Comparison of ENCODE assay signal across 1 cellular context in the genomic region with DNA sequence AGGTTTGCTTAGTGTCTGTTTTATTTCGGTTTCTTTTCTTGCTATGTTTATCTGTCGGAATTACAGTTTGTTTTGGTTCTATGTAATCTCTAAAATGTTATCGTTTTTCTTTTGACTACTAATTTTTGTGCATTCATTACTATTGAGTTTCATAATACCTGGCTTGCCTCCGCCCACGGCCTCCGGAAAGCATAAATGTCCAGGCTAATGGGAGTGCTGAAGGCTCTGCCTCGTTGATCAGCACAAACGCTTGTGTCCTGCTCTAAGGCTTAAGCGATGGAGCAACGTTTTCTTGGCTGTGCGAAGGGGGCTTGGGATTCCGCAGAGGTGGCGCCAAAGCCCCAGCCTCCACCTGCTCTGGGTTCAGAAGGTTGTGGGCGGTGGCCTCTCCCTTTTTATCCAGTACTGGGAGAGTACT.
A peak's percentile ranks its signal among the peaks of the same experiment; 100 is the strongest.
TF ChIP-seq lines count a peak whose summit lies in the region.

No MANE protein-coding gene starts in this region.

TF ChIP-seq in H1, 55 proteins besides CTCF, POLR2A, EP300 and RAD21:
- TF ChIP-seq RNF2 (IDR thresholded peaks at IDR 0.05; ENCODE audit: borderline replicate concordance, low read depth, low read length, missing control alignments, poor library complexity, severe bottlenecking) (peak; percentile 66), NANOG (IDR thresholded peaks at IDR 0.05; ENCODE audit: insufficient read depth, low read depth, low read length, poor library complexity, severe bottlenecking) (no peak), SUZ12 (IDR thresholded peaks at IDR 0.05; ENCODE audit: low read length) (peak; percentile 57; the same call in 1 of the 2 replicates), EZH2 (IDR thresholded peaks at IDR 0.05; ENCODE audit: low read depth, low read length, severe bottlenecking) (peak; percentile 43)
